Comparison of ENCODE assay signal across 20 cellular contexts in the genomic region with DNA sequence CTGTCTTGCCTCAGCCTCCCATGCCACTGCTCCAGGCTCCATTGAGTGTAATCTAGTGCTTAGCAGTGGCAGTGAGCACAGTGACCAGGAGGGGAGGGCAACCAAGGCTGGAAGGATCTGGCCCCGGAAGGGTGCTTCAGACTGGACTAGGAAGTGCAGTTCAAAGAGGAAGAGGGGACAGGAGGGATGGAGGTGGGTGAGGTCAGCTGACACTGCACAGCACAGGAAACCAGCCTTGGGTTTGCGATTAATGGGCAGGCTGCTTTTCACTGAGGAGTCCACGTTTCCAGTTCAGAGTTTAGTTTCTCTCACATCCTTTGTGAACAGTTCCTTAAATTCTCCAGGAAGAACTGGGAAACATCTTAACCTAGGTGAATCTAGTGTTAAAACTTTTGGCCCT. TPM values are rescaled to one million over a fixed set of nuclear protein-coding genes. Genes with fewer than 3 reads are reported as not detected.
DNase-seq lines count a peak whose midpoint lies in the region; ATAC-seq and TF ChIP-seq lines count a peak whose summit lies in the region.
"Had no signal": no experiment of that assay in that cellular context is flagged by ENCODE, and none has a peak within 500 bp of the region (broad histone marks: within the 10 kb centered on the region; RNA-seq: fewer than 3 reads in every experiment).

No MANE protein-coding gene starts in this region.

- CTCF ChIA-PET in RWPE1 (lab: Yijun Ruan, JAX): no interaction called here

- H3K4me3 ChIP-seq in right cardiac atrium (ENCODE audit: low read length): no peak overlapping the region
- H3K4me3 ChIP-seq in uterus: no peak overlapping the region
- H3K4me3 ChIP-seq: Peyer's patch had no signal

- no peak for TF ChIP-seq POLR2A in uterus (IDR thresholded peaks at IDR 0.05)

- no peak overlapping the region for H3K4me3 Mint-ChIP-seq in activated naive CD8-positive, alpha-beta T cell treated with anti-CD3 and anti-CD28 coated beads for 36 hours
- H3K4me3 Mint-ChIP-seq in natural killer cell treated with Interleukin-12 subunit alpha and Interleukin-12 subunit beta and Interleukin-15 and Interleukin-18, amount 100 ng/mL, for 72 hours: no peak overlapping the region
- H3K4me3 Mint-ChIP-seq: activated CD4-positive, alpha-beta T cell treated with anti-CD3 and anti-CD28 coated beads, Interleukin-2, amount 10 ng/mL, durations not matched to agents 24 days and 14 days; CD8-positive, alpha-beta memory T cell; HFFc6 had no signal

- WGBS in right cardiac atrium: 60% methylated on average over 3 of the region's 3 CpGs

- no peaks in the 10 kb centered on the region for H3K9me3 Mint-ChIP-seq in activated naive CD8-positive, alpha-beta T cell treated with anti-CD3 and anti-CD28 coated beads for 36 hours
- no peaks in the 10 kb centered on the region for H3K9me3 Mint-ChIP-seq in natural killer cell treated with Interleukin-12 subunit alpha and Interleukin-12 subunit beta and Interleukin-15 and Interleukin-18, amount 100 ng/mL, for 72 hours
- H3K9me3 Mint-ChIP-seq: activated CD4-positive, alpha-beta T cell treated with anti-CD3 and anti-CD28 coated beads, Interleukin-2, amount 10 ng/mL, durations not matched to agents 24 days and 14 days; CD8-positive, alpha-beta memory T cell; HFFc6 had no signal

- TF ChIP-seq CTCF in uterus (IDR thresholded peaks at IDR 0.05) (no peak), RWPE1 (conservative IDR thresholded peaks at IDR 0.05; ENCODE audit: low read depth) (no peak)

- H3K4me1 Mint-ChIP-seq in activated naive CD8-positive, alpha-beta T cell treated with anti-CD3 and anti-CD28 coated beads for 36 hours: peaks cover 25% of the 10 kb centered on the region
- peaks cover 38 to 42% of the 10 kb centered on the region in 2 donors for H3K4me1 Mint-ChIP-seq in natural killer cell treated with Interleukin-12 subunit alpha and Interleukin-12 subunit beta and Interleukin-15 and Interleukin-18, amount 100 ng/mL, for 72 hours (ENCODE audit: low read depth in 2 of 2)

- H3K9me3 ChIP-seq in right cardiac atrium (ENCODE audit: control insufficient read depth, low read length) (no peaks in the 10 kb centered on the region), uterus (no peaks in the 10 kb centered on the region)
- H3K9me3 ChIP-seq: Peyer's patch, SK-N-SH had no signal

- ATAC-seq in right cardiac atrium (no peak), Right ventricle myocardium superior (ENCODE audit: poor library complexity) (no peak)
- ATAC-seq in natural killer cell treated with Interleukin-12 subunit alpha and Interleukin-12 subunit beta and Interleukin-15 and Interleukin-18, amount 100 ng/mL, for 72 hours: peak in 1 of 2 donors; percentile 51

- H3K27me3 Mint-ChIP-seq in activated naive CD8-positive, alpha-beta T cell treated with anti-CD3 and anti-CD28 coated beads for 36 hours: no peaks in the 10 kb centered on the region
- no peaks in the 10 kb centered on the region for H3K27me3 Mint-ChIP-seq in natural killer cell treated with Interleukin-12 subunit alpha and Interleukin-12 subunit beta and Interleukin-15 and Interleukin-18, amount 100 ng/mL, for 72 hours
- H3K27me3 Mint-ChIP-seq: activated CD4-positive, alpha-beta T cell treated with anti-CD3 and anti-CD28 coated beads, Interleukin-2, amount 10 ng/mL, durations not matched to agents 24 days and 14 days; progenitor cell of endocrine pancreas had no signal

- no peaks in the 10 kb centered on the region for H3K36me3 ChIP-seq in uterus

- H3K27ac ChIP-seq in right cardiac atrium (ENCODE audit: low read length) (peak overlapping the region; percentile 42), uterus (no peak overlapping the region), RWPE1 (no peak overlapping the region)
- H3K27ac ChIP-seq: Peyer's patch had no signal

- peak overlapping the region; percentile 57 for H3K27ac Mint-ChIP-seq in activated naive CD8-positive, alpha-beta T cell treated with anti-CD3 and anti-CD28 coated beads for 36 hours
- H3K27ac Mint-ChIP-seq in natural killer cell treated with Interleukin-12 subunit alpha and Interleukin-12 subunit beta and Interleukin-15 and Interleukin-18, amount 100 ng/mL, for 72 hours: peak overlapping the region; percentile 24 to 57
- H3K27ac Mint-ChIP-seq: activated CD4-positive, alpha-beta T cell treated with anti-CD3 and anti-CD28 coated beads, Interleukin-2, amount 10 ng/mL, durations not matched to agents 24 days and 14 days; HFFc6; progenitor cell of endocrine pancreas had no signal

- POLR2A ChIA-PET in RWPE1 (lab: Yijun Ruan, JAX; ENCODE audit: low non-redundant PET): no interaction called here

- H3K27me3 ChIP-seq in right cardiac atrium (ENCODE audit: control insufficient read depth, insufficient read depth) (no peaks in the 10 kb centered on the region), uterus (no peaks in the 10 kb centered on the region)
- H3K27me3 ChIP-seq: Peyer's patch had no signal

- H3K36me3 Mint-ChIP-seq in activated naive CD8-positive, alpha-beta T cell treated with anti-CD3 and anti-CD28 coated beads for 36 hours: peaks cover 10% of the 10 kb centered on the region
- peaks cover 11% of the 10 kb centered on the region for H3K36me3 Mint-ChIP-seq in natural killer cell treated with Interleukin-12 subunit alpha and Interleukin-12 subunit beta and Interleukin-15 and Interleukin-18, amount 100 ng/mL, for 72 hours

- peaks cover 44% of the 10 kb centered on the region for H3K4me1 ChIP-seq in right cardiac atrium (ENCODE audit: control insufficient read depth, insufficient read depth, low read length)
- no peaks in the 10 kb centered on the region for H3K4me1 ChIP-seq in uterus

- intact Hi-C loops in right cardiac atrium (cut with DNase I): loop anchor here in 1 of 4 donors (5.0 kb wide), 1 partner anchor 46 kb away; a partner anchor contains a TSS
- intact Hi-C loops in Right ventricle myocardium superior (cut with DNase I): loop anchor here (5.0 kb wide), 1 partner anchor 41 kb away; no protein-coding TSS in a partner anchor
- intact Hi-C loops in uterus (cut with DNase I; ENCODE audit: low total_unique reads): no loop called here

- no peak for DNase-seq in right cardiac atrium
- no peak for DNase-seq in Right ventricle myocardium superior
- DNase-seq in activated naive CD8-positive, alpha-beta T cell treated with anti-CD3 and anti-CD28 coated beads for 36 hours: no peak
- no peak for DNase-seq in natural killer cell treated with Interleukin-12 subunit alpha and Interleukin-12 subunit beta and Interleukin-15 and Interleukin-18, amount 100 ng/mL, for 72 hours (ENCODE audit: low spot score)
- DNase-seq in NCI-H1694 (lab: John Stamatoyannopoulos, UW): no peak
- no peak for DNase-seq in uterus
- DNase-seq in RWPE1 (ENCODE audit: low spot score): no peak
- DNase-seq: activated CD4-positive, alpha-beta T cell treated with anti-CD3 and anti-CD28 coated beads, Interleukin-2, amount 10 ng/mL, durations not matched to agents 24 days and 14 days; CD8-positive, alpha-beta memory T cell; DMS79; HFFc6; mammary epithelial cell; NCI-H2029 treated with DMSO at 0.1 percent for 48 hours; NCI-H446; Peyer's patch; SK-N-SH; small intestine; stimulated activated CD4-positive, alpha-beta T cell treated with anti-CD3 and anti-CD28 coated beads, Interleukin-4, amount 100 ng/mL, for 1 hour; T-helper 9 cell had no signal

RNA-seq across cellular contexts. Expression of a gene that starts 47.0 kb away (rescaled TPM):
- 10 to 100 TPM; 79.4 to 98.6 (median 88.2) TPM for total RNA-seq in right cardiac atrium
- polyA plus RNA-seq in right cardiac atrium: 29.1 TPM
- 61.9 TPM for total RNA-seq in Right ventricle myocardium superior
- total RNA-seq in activated naive CD8-positive, alpha-beta T cell treated with anti-CD3 and anti-CD28 coated beads for 36 hours: 10 to 100 TPM; 37.5 to 41.9 TPM
- 10 to 100 TPM; 48.7 to 52.0 TPM for total RNA-seq in natural killer cell treated with Interleukin-12 subunit alpha and Interleukin-12 subunit beta and Interleukin-15 and Interleukin-18, amount 100 ng/mL, for 72 hours
- 10 to 100 TPM; 22.5 to 66.6 (median 41.7) TPM for total RNA-seq in uterus

RNA-seq across cellular contexts. Expression of a gene that starts 54.0 kb away (rescaled TPM):
- total RNA-seq in right cardiac atrium: 10 to 100 TPM; 19.4 to 36.8 (median 25.7) TPM
- 41.4 TPM for polyA plus RNA-seq in right cardiac atrium
- 26.4 TPM for total RNA-seq in Right ventricle myocardium superior
- 100 to 1,000 TPM; 708 to 723 TPM for total RNA-seq in activated naive CD8-positive, alpha-beta T cell treated with anti-CD3 and anti-CD28 coated beads for 36 hours
- total RNA-seq in natural killer cell treated with Interleukin-12 subunit alpha and Interleukin-12 subunit beta and Interleukin-15 and Interleukin-18, amount 100 ng/mL, for 72 hours: 100 to 1,000 TPM; 288 to 377 TPM
- 100 to 1,000 TPM in 1 of 4 donors, 10 to 100 TPM in 3; 43.0 to 112 (median 59.6) TPM for total RNA-seq in uterus
